ENCODE assay signal across 16 cellular contexts in the genomic region with DNA sequence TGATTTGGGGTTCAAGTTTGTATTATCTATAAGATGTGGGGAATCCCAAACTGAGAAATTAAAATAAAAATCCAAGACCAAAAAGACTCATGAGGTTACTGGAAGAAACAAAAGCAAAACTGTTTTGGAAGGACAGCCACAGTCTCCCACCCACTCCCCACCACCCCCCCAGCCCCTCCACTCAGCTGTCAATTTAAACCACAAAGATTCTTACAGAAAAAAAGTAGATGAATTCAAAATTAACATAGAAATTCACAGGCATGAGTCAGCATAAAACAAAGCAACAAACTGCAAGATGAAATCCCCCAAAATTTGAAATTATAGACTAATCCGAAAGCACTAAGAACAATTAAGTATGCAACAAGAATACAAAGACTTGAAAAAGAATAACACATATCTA.
"Had no signal": no experiment of that assay in that cellular context is flagged by ENCODE, and none has a peak within 500 bp of the region (broad histone marks: within the 10 kb centered on the region; RNA-seq: fewer than 3 reads in every experiment).

No MANE protein-coding gene starts in this region.

- H3K27me3 Mint-ChIP-seq: activated T-helper 17 cell treated with anti-CD3 and anti-CD28 coated beads, Interleukin-2, amount 50 U/mL, for 72 hours; stimulated activated naive CD8-positive, alpha-beta T cell treated with anti-CD3 and anti-CD28 coated beads, Interleukin-15, amount 100 ng/mL, for 72 hours had no signal

- H3K9me3 Mint-ChIP-seq: activated naive CD4-positive, alpha-beta T cell treated with anti-CD3 and anti-CD28 coated beads for 36 hours; activated T-helper 17 cell treated with anti-CD3 and anti-CD28 coated beads, Interleukin-2, amount 50 U/mL, for 72 hours; dendritic cell treated with granulocyte-macrophage colony-stimulating factor and Interleukin-4, amounts not matched to agents 40 ng/mL and 50 ng/mL, for 4 days had no signal

- ATAC-seq: activated CD8-positive, alpha-beta T cell treated with anti-CD3 and anti-CD28 coated beads, Interleukin-2, amount 10 ng/mL, durations not matched to agents 7 days and 5 days; activated T-helper 17 cell treated with anti-CD3 and anti-CD28 coated beads, Interleukin-2, amount 50 U/mL, for 72 hours; esophagus mucosa; left colon; stimulated activated naive CD8-positive, alpha-beta T cell treated with anti-CD3 and anti-CD28 coated beads, Interleukin-15, amount 100 ng/mL, for 72 hours had no signal

- H3K27ac Mint-ChIP-seq: activated CD8-positive, alpha-beta T cell treated with anti-CD3 and anti-CD28 coated beads, Interleukin-2, amount 10 ng/mL, durations not matched to agents 7 days and 5 days; activated T-helper 17 cell treated with anti-CD3 and anti-CD28 coated beads, Interleukin-2, amount 50 U/mL, for 72 hours; dendritic cell treated with granulocyte-macrophage colony-stimulating factor and Interleukin-4, amounts not matched to agents 40 ng/mL and 50 ng/mL, for 4 days; stimulated activated naive CD8-positive, alpha-beta T cell treated with anti-CD3 and anti-CD28 coated beads, Interleukin-15, amount 100 ng/mL, for 72 hours had no signal

- H3K36me3 ChIP-seq: adrenal gland, thoracic aorta, WERI-Rb-1 had no signal

- H3K4me3 Mint-ChIP-seq: activated CD8-positive, alpha-beta T cell treated with anti-CD3 and anti-CD28 coated beads, Interleukin-2, amount 10 ng/mL, durations not matched to agents 7 days and 5 days; activated naive CD4-positive, alpha-beta T cell treated with anti-CD3 and anti-CD28 coated beads for 36 hours; activated T-helper 17 cell treated with anti-CD3 and anti-CD28 coated beads, Interleukin-2, amount 50 U/mL, for 72 hours; dendritic cell treated with granulocyte-macrophage colony-stimulating factor and Interleukin-4, amounts not matched to agents 40 ng/mL and 50 ng/mL, for 4 days; stimulated activated naive CD8-positive, alpha-beta T cell treated with anti-CD3 and anti-CD28 coated beads, Interleukin-15, amount 100 ng/mL, for 72 hours had no signal

- H3K4me3 ChIP-seq: adrenal gland, lung, thoracic aorta had no signal

- H3K9me3 ChIP-seq: adrenal gland, thoracic aorta had no signal

- DNase-seq: activated CD4-positive, alpha-beta T cell treated with anti-CD3 and anti-CD28 coated beads for 4 hours; activated CD8-positive, alpha-beta memory T cell treated with anti-CD3 and anti-CD28 coated beads, Interleukin-2, amount 50 U/mL, for 48 hours; activated CD8-positive, alpha-beta T cell treated with anti-CD3 and anti-CD28 coated beads, Interleukin-2, amount 10 ng/mL, durations not matched to agents 7 days and 5 days; activated naive CD4-positive, alpha-beta T cell treated with anti-CD3 and anti-CD28 coated beads for 36 hours; adrenal gland; central memory CD4-positive, alpha-beta T cell; left colon; stimulated activated CD4-positive, alpha-beta T cell treated with anti-CD3 and anti-CD28 coated beads, Interleukin-4, amount 100 ng/mL, for 4 hours; stimulated activated naive CD8-positive, alpha-beta T cell treated with anti-CD3 and anti-CD28 coated beads, Interleukin-15, amount 100 ng/mL, for 72 hours; T-helper 1 cell; WERI-Rb-1 had no signal

- H3K27me3 ChIP-seq: adrenal gland had no signal

- H3K27ac ChIP-seq: adrenal gland, thoracic aorta, WERI-Rb-1 had no signal
